ENCODE assay signal across 16 cellular contexts in genomic region chr5:3709058-3709723, GRCh38.
"Had no signal": no experiment of that assay in that cellular context is flagged by ENCODE, and none has a peak within 500 bp of the region (broad histone marks: within the 10 kb centered on the region; RNA-seq: fewer than 3 reads in every experiment).

No MANE protein-coding gene starts in this region.

- H3K4me1 Mint-ChIP-seq: activated naive CD4-positive, alpha-beta T cell treated with anti-CD3 and anti-CD28 coated beads, Interleukin-2, amount 10 ng/mL, durations not matched to agents 7 days and 5 days; memory B cell; naive thymus-derived CD8-positive, alpha-beta T cell had no signal

- H3K27me3 ChIP-seq: ascending aorta, tibial artery, uterus had no signal

- H3K27ac Mint-ChIP-seq: activated naive CD4-positive, alpha-beta T cell treated with anti-CD3 and anti-CD28 coated beads, Interleukin-2, amount 10 ng/mL, durations not matched to agents 7 days and 5 days; memory B cell; naive thymus-derived CD8-positive, alpha-beta T cell; progenitor cell of endocrine pancreas had no signal

- H3K27me3 Mint-ChIP-seq: memory B cell had no signal

- DNase-seq: activated CD4-positive, alpha-beta T cell treated with anti-CD3 and anti-CD28 coated beads, Interleukin-2, amount 50 U/mL, for 48 hours; activated naive CD4-positive, alpha-beta T cell treated with anti-CD3 and anti-CD28 coated beads, Interleukin-2, amount 10 ng/mL, durations not matched to agents 7 days and 5 days; dorsolateral prefrontal cortex; left ventricle myocardium superior; naive thymus-derived CD8-positive, alpha-beta T cell; right cardiac atrium; stimulated activated CD4-positive, alpha-beta T cell treated with anti-CD3 and anti-CD28 coated beads, Interleukin-15, amount 100 ng/mL, for 24 hours; stimulated activated CD4-positive, alpha-beta T cell treated with anti-CD3 and anti-CD28 coated beads, Interleukin-4, amount 100 ng/mL, for 24 hours; stimulated activated naive CD4-positive, alpha-beta T cell; tibial artery; uterus had no signal

- H3K4me1 ChIP-seq: ascending aorta, tibial artery, uterus had no signal

- H3K27ac ChIP-seq: ascending aorta, dorsolateral prefrontal cortex, skin epidermis, tibial artery, uterus, VCaP had no signal

- H3K36me3 ChIP-seq: ascending aorta, tibial artery, uterus had no signal

- H3K4me3 Mint-ChIP-seq: activated naive CD4-positive, alpha-beta T cell treated with anti-CD3 and anti-CD28 coated beads, Interleukin-2, amount 10 ng/mL, durations not matched to agents 7 days and 5 days; memory B cell; naive thymus-derived CD8-positive, alpha-beta T cell had no signal

- H3K36me3 Mint-ChIP-seq: activated naive CD4-positive, alpha-beta T cell treated with anti-CD3 and anti-CD28 coated beads, Interleukin-2, amount 10 ng/mL, durations not matched to agents 7 days and 5 days; memory B cell; naive thymus-derived CD8-positive, alpha-beta T cell had no signal

- ATAC-seq: left ventricle myocardium superior; naive thymus-derived CD8-positive, alpha-beta T cell; right cardiac atrium had no signal

- H3K4me3 ChIP-seq: ascending aorta, skin epidermis, tibial artery, uterus had no signal

- H3K9me3 ChIP-seq: ascending aorta, tibial artery, uterus had no signal
